In the genomic region with DNA sequence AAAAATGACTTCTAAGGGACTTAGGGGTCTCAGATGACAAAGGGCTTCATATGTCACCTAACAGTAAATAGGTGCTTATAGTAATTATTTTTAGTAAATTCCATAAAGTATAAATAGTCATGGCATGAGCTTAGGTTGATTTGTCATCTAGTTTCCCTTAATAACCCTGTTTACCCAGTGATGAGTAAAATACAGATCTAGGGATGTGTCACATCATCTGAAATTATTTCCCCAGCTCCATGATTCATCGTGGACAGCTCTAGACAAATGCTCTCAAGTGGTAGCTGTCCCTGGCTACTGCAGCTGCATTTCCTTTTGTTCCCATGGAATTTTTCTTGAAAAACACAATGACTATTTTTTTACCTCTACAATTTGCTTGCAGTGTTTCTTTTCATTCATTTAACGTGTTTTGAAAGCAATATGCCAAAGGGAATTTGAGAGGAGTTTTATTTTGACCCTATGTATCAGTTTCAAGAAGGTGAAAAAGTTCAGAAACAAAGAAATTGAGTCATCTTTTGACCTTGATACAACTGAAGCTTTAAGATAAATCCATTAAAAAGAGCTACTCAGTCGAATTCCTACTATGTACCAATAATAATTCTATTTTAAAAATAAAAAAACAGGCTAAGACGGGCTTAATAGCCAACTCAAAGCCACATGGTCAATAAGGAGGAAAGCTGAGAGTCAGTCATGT, we compare ENCODE assay signal across 9 cellular contexts.
A peak's percentile ranks its signal among the peaks of the same experiment; 100 is the strongest.
DNase-seq lines count a peak whose midpoint lies in the region; ATAC-seq, FAIRE-seq and TF ChIP-seq lines count a peak whose summit lies in the region.
"Had no signal": no experiment of that assay in that cellular context is flagged by ENCODE, and none has a peak within 500 bp of the region (broad histone marks: within the 10 kb centered on the region; RNA-seq: fewer than 3 reads in every experiment).

No MANE protein-coding gene starts in this region.

- H3K27ac ChIP-seq in GM12878 (ENCODE audit: control insufficient read depth, insufficient read depth) = no peak overlapping the region

- 1% methylated on average over 4 of the region's 4 CpGs for WGBS in GM12878 (ENCODE audit: insufficient coverage, insufficient replicate concordance, low lambda C conversion rate, missing lambda C conversion rate)

- no peak overlapping the region for H3K9ac ChIP-seq in GM12878 (ENCODE audit: control insufficient read depth, insufficient read depth, low read length)

- H3K27ac Mint-ChIP-seq in nephron progenitor cell (no peak overlapping the region), natural killer cell (no peak overlapping the region), immature natural killer cell (no peak overlapping the region)

- H4K20me1 ChIP-seq in GM12878 (ENCODE audit: control insufficient read depth, insufficient read depth) = no peaks in the 10 kb centered on the region

- no peak overlapping the region for H2AFZ ChIP-seq in GM12878 (ENCODE audit: control insufficient read depth, low read depth, low read length)

- no peaks in the 10 kb centered on the region; the same call in 1 of the 3 replicates for H3K9me3 ChIP-seq in GM12878 (replicated peaks; ENCODE audit: control insufficient read depth, insufficient read depth, low read length)

- peak; percentile 46 for DNase-seq in Ammon's horn (ENCODE audit: low spot score)
- DNase-seq in GM12878 (ENCODE audit: low read depth, low spot score) = no peak
- no peak for DNase-seq in nephron progenitor cell
- DNase-seq in natural killer cell = no peak
- DNase-seq in immature natural killer cell = no peak

- CTCF ChIA-PET in GM12878 (lab: Yijun Ruan, JAX) = interaction anchor here (0.6 to 0.7 kb wide), 2 partner anchors 14 to 344 kb away, joined by 3 to 5 read pairs; no protein-coding TSS in a partner anchor

- no peak for FAIRE-seq in GM12878 (lab: Jason Lieb, UNC)

- H3K79me2 ChIP-seq in GM12878 (ENCODE audit: control insufficient read depth, insufficient read depth, low read length) = no peaks in the 10 kb centered on the region

- SMC1A ChIA-PET in GM12878 (lab: Charles Lee; ENCODE audit: uncharacterized antibody, unreplicated experiment) = interaction anchor here (0.8 to 1.1 kb wide), 3 partner anchors 9 to 109 kb away, joined by 3 read pairs; no protein-coding TSS in a partner anchor

- no peaks in the 10 kb centered on the region for H3K36me3 ChIP-seq in GM12878 (ENCODE audit: control insufficient read depth in 2 of 2, insufficient read depth in 2 of 2, low read length in 1 of 2)

- H3K4me1 Mint-ChIP-seq in nephron progenitor cell = no peaks in the 10 kb centered on the region
- H3K4me1 Mint-ChIP-seq in natural killer cell = no peaks in the 10 kb centered on the region
- H3K4me1 Mint-ChIP-seq in immature natural killer cell = no peaks in the 10 kb centered on the region
- H3K4me1 Mint-ChIP-seq: central memory CD8-positive, alpha-beta T cell had no signal

- RAD21 ChIA-PET in GM12878 (lab: Charles Lee; ENCODE audit: unreplicated experiment) = no interaction called here

- no peak overlapping the region for H3K4me3 Mint-ChIP-seq in nephron progenitor cell
- H3K4me3 Mint-ChIP-seq in natural killer cell = no peak overlapping the region
- H3K4me3 Mint-ChIP-seq in immature natural killer cell = no peak overlapping the region
- H3K4me3 Mint-ChIP-seq: central memory CD8-positive, alpha-beta T cell had no signal

- no TSS peak for BruUV-seq in GM12878 (replicated peaks; lab: Mats Ljungman, UMichigan)

- intact Hi-C loops in GM12878 (cut with micrococcal nuclease; ENCODE audit: unreplicated experiment) (no loop called here), natural killer cell (cut with micrococcal nuclease) (no loop called here)

- no peak overlapping the region; the same call in 1 of the 2 replicates for H3K4me2 ChIP-seq in GM12878 (ENCODE audit: control insufficient read depth, insufficient read depth)

- ATAC-seq in GM18868 (IDR thresholded peaks at IDR 0.05; ENCODE audit: unreplicated experiment) (peak; percentile 88), HG03354 (IDR thresholded peaks at IDR 0.05; ENCODE audit: poor library complexity, severe bottlenecking, unreplicated experiment) (peak; percentile 64), GM12878 (peak; percentile 64), natural killer cell (no peak), HG03457 (IDR thresholded peaks at IDR 0.05; ENCODE audit: unreplicated experiment) (no peak)

- TF ChIP-seq CTCF in GM12878 (IDR thresholded peaks at IDR 0.05 in 2 of 3, conservative IDR thresholded peaks at IDR 0.05 in 1 of 3; ENCODE audit: control insufficient read depth in 2 of 3, extremely low read depth in 1 of 3, insufficient read depth in 1 of 3, low read depth in 3 of 3, low read length in 3 of 3) = no peak
- no peak for TF ChIP-seq CTCF in nephron progenitor cell (IDR thresholded peaks at IDR 0.05)
- TF ChIP-seq CTCF in natural killer cell (IDR thresholded peaks at IDR 0.05) = no peak

- in situ Hi-C loops in GM12878 (cut with MboI) = no loop called here

- H3K27me3 ChIP-seq in GM12878 (replicated peaks in 1 of 2; ENCODE audit: control insufficient read depth in 2 of 2, insufficient read depth in 2 of 2, low read length in 1 of 2) = no peaks in the 10 kb centered on the region

- H3K36me3 Mint-ChIP-seq in nephron progenitor cell (ENCODE audit: low read depth) = no peaks in the 10 kb centered on the region
- H3K36me3 Mint-ChIP-seq in natural killer cell = no peaks in the 10 kb centered on the region
- no peaks in the 10 kb centered on the region for H3K36me3 Mint-ChIP-seq in immature natural killer cell

- POLR2A ChIA-PET in GM12878 (lab: Charles Lee) = no interaction called here

- no peak for TF ChIP-seq POLR2A in GM12878 (IDR thresholded peaks at IDR 0.05; ENCODE audit: low read depth, low read length)

- H3K27me3 Mint-ChIP-seq in nephron progenitor cell (ENCODE audit: low read depth, poor library complexity) (peaks cover 2% of the 10 kb centered on the region), natural killer cell (ENCODE audit: low read depth in 2 of 2) (no peaks in the 10 kb centered on the region), immature natural killer cell (ENCODE audit: low read depth in 3 of 3) (no peaks in the 10 kb centered on the region)
- H3K27me3 Mint-ChIP-seq: central memory CD8-positive, alpha-beta T cell had no signal

- no peaks in the 10 kb centered on the region for H3K4me1 ChIP-seq in GM12878 (ENCODE audit: control insufficient read depth, insufficient read depth, low read length)

- TF ChIP-seq RAD21 in GM12878 (IDR thresholded peaks at IDR 0.05; ENCODE audit: insufficient read depth, low read depth, low read length) = no peak

- H3K9me3 Mint-ChIP-seq in nephron progenitor cell (no peaks in the 10 kb centered on the region), natural killer cell (peaks cover 6 to 14% of the 10 kb centered on the region in 2 donors), immature natural killer cell (peaks cover 0 to 8% (median 5%) of the 10 kb centered on the region in 6 donors)

- no peak; a peak in 1 of 4 replicates for TF ChIP-seq EP300 in GM12878 (IDR thresholded peaks at IDR 0.05; ENCODE audit: borderline replicate concordance in 1 of 2, control insufficient read depth in 1 of 2, low read depth in 2 of 2, low read length in 2 of 2)

- H3K4me3 ChIP-seq in GM12878 = no peak overlapping the region

TF ChIP-seq in GM12878, 131 proteins besides CTCF, POLR2A, EP300 and RAD21 (continues in another document):
- no peak for TF ChIP-seq YY1 (IDR thresholded peaks at IDR 0.05; ENCODE audit: low read depth, low read length)
- TF ChIP-seq CUX1 (IDR thresholded peaks at IDR 0.05; ENCODE audit: insufficient replicate concordance, low read depth, low read length) = no peak
- TF ChIP-seq PAX5 (IDR thresholded peaks at IDR 0.05; ENCODE audit: borderline replicate concordance, low read depth, low read length) = no peak
- no peak for TF ChIP-seq TCF3 (IDR thresholded peaks at IDR 0.05; ENCODE audit: borderline replicate concordance, insufficient read depth, low read depth, low read length)
- no peak for TF ChIP-seq EZH2 (IDR thresholded peaks at IDR 0.05; ENCODE audit: borderline replicate concordance, control insufficient read depth, low read depth, low read length)
- peak; percentile 84 for TF ChIP-seq RUNX3 (IDR thresholded peaks at IDR 0.05; ENCODE audit: low read length)

Comparison
In these comparisons a context has a peak if more than half of its experiments do, and no peak if none do; other contexts are left out.
1. ATAC-seq: peak in GM18868 (single experiment), HG03354 (single experiment) and GM12878 (single experiment); none in natural killer cell (0 of 3) and HG03457 (single experiment).